10 cellular contexts compared by ENCODE assay signal in genomic region chr11:78560826-78561484, GRCh38. TPM values are rescaled to one million over a fixed set of nuclear protein-coding genes. Genes with fewer than 3 reads are reported as not detected.
DNase-seq lines count a peak whose midpoint lies in the region; ATAC-seq and TF ChIP-seq lines count a peak whose summit lies in the region.
"Had no signal": no experiment of that assay in that cellular context is flagged by ENCODE, and none has a peak within 500 bp of the region (broad histone marks: within the 10 kb centered on the region; RNA-seq: fewer than 3 reads in every experiment).

No MANE protein-coding gene starts in this region.

- H3K36me3 ChIP-seq in osteoblast (ENCODE audit: insufficient read depth, low read length), result peaks cover 15% of the 10 kb centered on the region

- TF ChIP-seq CTCF in NB4 (IDR thresholded peaks at IDR 0.05; ENCODE audit: low read depth, low read length), result no peak
- no peak for TF ChIP-seq CTCF in osteoblast (IDR thresholded peaks at IDR 0.05; ENCODE audit: extremely low read depth, low read depth, low read length)
- TF ChIP-seq CTCF in dorsolateral prefrontal cortex (IDR thresholded peaks at IDR 0.05 in 54 of 56, conservative IDR thresholded peaks at IDR 0.05 in 2 of 56; ENCODE audit: low read depth in 1 of 56, partially characterized antibody in 56 of 56), result no peak

- no peaks in the 10 kb centered on the region for H3K9me3 ChIP-seq in osteoblast (ENCODE audit: low read depth, low read length)
- H3K9me3 ChIP-seq: esophagus squamous epithelium had no signal

- H3K4me1 ChIP-seq in osteoblast (ENCODE audit: insufficient read depth, low read length), result peaks cover 33% of the 10 kb centered on the region

- H3K4me2 ChIP-seq in osteoblast (ENCODE audit: insufficient read depth, low read length), result peak overlapping the region; percentile 74

- ATAC-seq in HG02885 (IDR thresholded peaks at IDR 0.05; ENCODE audit: poor library complexity, unreplicated experiment), result no peak
- ATAC-seq in HG03045 (IDR thresholded peaks at IDR 0.05; ENCODE audit: unreplicated experiment), result no peak

- peak; percentile 2 for DNase-seq in COR-L47 (lab: John Stamatoyannopoulos, UW)
- peak; percentile 71 for DNase-seq in NB4 (ENCODE audit: low read depth)
- peak; percentile 77 for DNase-seq in dermis blood vessel endothelial cell
- DNase-seq in osteoblast (ENCODE audit: insufficient read length, low spot score, missing footprints), result peak; percentile 30
- DNase-seq in dorsolateral prefrontal cortex, result no peak
- DNase-seq in NCI-H524 (lab: John Stamatoyannopoulos, UW), result no peak
- DNase-seq: esophagus squamous epithelium, SW 1271 had no signal

- intact Hi-C loops in dorsolateral prefrontal cortex (cut with DNase I), result loop anchor here (10.0 kb wide), 2 partner anchors 146 to 336 kb away; partner anchors contain the start of gene GAB2 (in 1 of the 2)

- H3K27ac ChIP-seq in osteoblast (ENCODE audit: low read depth, low read length) (peak overlapping the region; percentile 89), dorsolateral prefrontal cortex (peak overlapping the region in 7 of 59 donors; percentile 2 to 37 (median 19))

- H3K4me3 ChIP-seq in NB4 (ENCODE audit: low read depth, low read length) (peak overlapping the region; percentile 27), osteoblast (ENCODE audit: insufficient read depth, low read length) (peak overlapping the region; percentile 46), dorsolateral prefrontal cortex (peak overlapping the region in 8 of 59 donors; percentile 1 to 30 (median 11))

- H3K27me3 ChIP-seq in osteoblast (ENCODE audit: insufficient read depth, low read length), result no peaks in the 10 kb centered on the region
- no peaks in the 10 kb centered on the region for H3K27me3 ChIP-seq in dorsolateral prefrontal cortex
- H3K27me3 ChIP-seq: esophagus squamous epithelium had no signal

- no peaks in the 10 kb centered on the region for H4K20me1 ChIP-seq in osteoblast (ENCODE audit: insufficient read depth, low read length)

- no peak for TF ChIP-seq POLR2A in NB4 (IDR thresholded peaks at IDR 0.05; ENCODE audit: extremely low read depth, insufficient read length)

- H2AFZ ChIP-seq in osteoblast (ENCODE audit: low read length), result peak overlapping the region; percentile 83

- peaks cover 9% of the 10 kb centered on the region for H3K79me2 ChIP-seq in osteoblast (ENCODE audit: insufficient read depth, low read length)

RNA-seq across cellular contexts. Expression of gene NARS2, which starts 13.7 kb away (rescaled TPM):
- total RNA-seq in dermis blood vessel endothelial cell, result 15.5 and 16.7 TPM in 2 replicates
- total RNA-seq in osteoblast, result 12.7 and 19.5 TPM in 2 replicates
- total RNA-seq in dorsolateral prefrontal cortex, result 10 to 100 TPM in 119 of 120 experiments, 1 to 10 TPM in 1; 9.8 to 23.2 (median 15.9) TPM

Comparison
In these comparisons a context has a peak if more than half of its experiments do, and no peak if none do; other contexts are left out.
1. DNase-seq: peak in COR-L47 (single experiment), NB4 (single experiment), dermis blood vessel endothelial cell (single experiment) and osteoblast (single experiment); none in dorsolateral prefrontal cortex (0 of 10) and NCI-H524 (0 of 2).